1 cellular context compared by ENCODE assay signal in genomic region chr11:34652191-34652958, GRCh38.
A peak's percentile ranks its signal among the peaks of the same experiment; 100 is the strongest.
TF ChIP-seq lines count a peak whose summit lies in the region.

No MANE protein-coding gene starts in this region.

TF ChIP-seq in K562, 482 proteins besides CTCF, POLR2A, EP300 and RAD21 (continued from another document):
- no peak for TF ChIP-seq ZNF280B (CRISPR knock-in tag; IDR thresholded peaks at IDR 0.05)
- no peak for TF ChIP-seq MAZ (CRISPR knock-in tag; conservative IDR thresholded peaks at IDR 0.05 in 1 of 2, IDR thresholded peaks at IDR 0.05 in 1 of 2)
- no peak for TF ChIP-seq FOXO4 (CRISPR knock-in tag; IDR thresholded peaks at IDR 0.05)
- TF ChIP-seq CEBPG (CRISPR knock-in tag; IDR thresholded peaks at IDR 0.05): no peak
- TF ChIP-seq CEBPG (tag; conservative IDR thresholded peaks at IDR 0.05 in 1 of 2, IDR thresholded peaks at IDR 0.05 in 1 of 2): no peak; a peak in 1 of 4 replicates
- no peak for TF ChIP-seq ZSCAN32 (CRISPR knock-in tag; IDR thresholded peaks at IDR 0.05)
- peak; percentile 65; the same call in 1 of the 2 replicates for TF ChIP-seq ZEB2 (IDR thresholded peaks at IDR 0.05)
- peak; percentile 79 for TF ChIP-seq CXXC5 (CRISPR knock-in tag; IDR thresholded peaks at IDR 0.05)
- TF ChIP-seq MYC (IDR thresholded peaks at IDR 0.05; ENCODE audit: low read depth, low read length): no peak
- no peak for TF ChIP-seq MYC (CRISPR knock-in tag; IDR thresholded peaks at IDR 0.05; ENCODE audit: borderline replicate concordance, low read depth)
- no peak for TF ChIP-seq LARP7 (IDR thresholded peaks at IDR 0.05)
- TF ChIP-seq ARID2 (IDR thresholded peaks at IDR 0.05): no peak
- no peak for TF ChIP-seq ZC3H8 (IDR thresholded peaks at IDR 0.05)
- peak; percentile 68 for TF ChIP-seq CBFA2T3 (IDR thresholded peaks at IDR 0.05)
- no peak for TF ChIP-seq TGIF2 (CRISPR knock-in tag; IDR thresholded peaks at IDR 0.05)
- peak in 1 of 2 experiments; percentile 11; a peak in 1 of 4 replicates for TF ChIP-seq HDAC1 (IDR thresholded peaks at IDR 0.05)
- TF ChIP-seq TEAD1 (CRISPR knock-in tag; IDR thresholded peaks at IDR 0.05): no peak
- TF ChIP-seq ZFP30 (CRISPR knock-in tag; IDR thresholded peaks at IDR 0.05; ENCODE audit: borderline replicate concordance): no peak
- TF ChIP-seq ZNF584 (CRISPR knock-in tag; IDR thresholded peaks at IDR 0.05; ENCODE audit: low read depth): no peak; the same call in 1 of the 2 replicates
- TF ChIP-seq ZNF707 (CRISPR knock-in tag; conservative IDR thresholded peaks at IDR 0.05): no peak
- TF ChIP-seq MYBL2 (IDR thresholded peaks at IDR 0.05; ENCODE audit: low read depth): no peak
- no peak for TF ChIP-seq MYBL2 (CRISPR knock-in tag; IDR thresholded peaks at IDR 0.05; ENCODE audit: borderline replicate concordance)
- TF ChIP-seq ZNF696 (CRISPR knock-in tag; conservative IDR thresholded peaks at IDR 0.05): no peak
- no peak for TF ChIP-seq ZNF224 (CRISPR knock-in tag; IDR thresholded peaks at IDR 0.05)
- TF ChIP-seq MAFF (IDR thresholded peaks at IDR 0.05; ENCODE audit: low read length): peak; percentile 63
